14 cellular contexts compared by ENCODE assay signal in genomic region chr22:26643368-26644100, GRCh38. TPM values are rescaled to one million over a fixed set of nuclear protein-coding genes. Genes with fewer than 3 reads are reported as not detected.
DNase-seq lines count a peak whose midpoint lies in the region; ATAC-seq and TF ChIP-seq lines count a peak whose summit lies in the region.
"Had no signal": no experiment of that assay in that cellular context is flagged by ENCODE, and none has a peak within 500 bp of the region (broad histone marks: within the 10 kb centered on the region; RNA-seq: fewer than 3 reads in every experiment).

No MANE protein-coding gene starts in this region.

- H2AFZ ChIP-seq in osteoblast (ENCODE audit: low read length): no peak overlapping the region

- H3K27ac ChIP-seq in right atrium auricular region: peak overlapping the region; percentile 11 to 39
- no peak overlapping the region for H3K27ac ChIP-seq in osteoblast (ENCODE audit: low read depth, low read length)

- H3K4me3 ChIP-seq in right atrium auricular region: no peak overlapping the region
- H3K4me3 ChIP-seq in iPS-15b (ENCODE audit: low read depth, low read length): peak overlapping the region; percentile 21
- H3K4me3 ChIP-seq in osteoblast (ENCODE audit: insufficient read depth, low read length): no peak overlapping the region

- no peaks in the 10 kb centered on the region for H3K9me3 ChIP-seq in right atrium auricular region
- H3K9me3 ChIP-seq in T-helper 17 cell (ENCODE audit: control insufficient read depth, low read length, poor library complexity, severe bottlenecking): no peaks in the 10 kb centered on the region
- no peaks in the 10 kb centered on the region for H3K9me3 ChIP-seq in iPS-15b (ENCODE audit: control insufficient read depth, insufficient read depth, low read length)
- H3K9me3 ChIP-seq in osteoblast (ENCODE audit: low read depth, low read length): no peaks in the 10 kb centered on the region

- peaks cover 2% of the 10 kb centered on the region for H3K36me3 Mint-ChIP-seq in T-helper 17 cell (ENCODE audit: low read depth)

- no peaks in the 10 kb centered on the region for H4K20me1 ChIP-seq in osteoblast (ENCODE audit: insufficient read depth, low read length)

- peak overlapping the region; percentile 97 for H3K27ac Mint-ChIP-seq in T-helper 17 cell

- H3K27me3 Mint-ChIP-seq in T-helper 17 cell: no peaks in the 10 kb centered on the region

- TF ChIP-seq CTCF in right atrium auricular region (IDR thresholded peaks at IDR 0.05) (no peak), osteoblast (IDR thresholded peaks at IDR 0.05; ENCODE audit: extremely low read depth, low read depth, low read length) (no peak)

- DNase-seq in right atrium auricular region (ENCODE audit: low spot score) (no peak), left ventricle myocardium superior (no peak), T-helper 17 cell (no peak), activated gamma-delta T cell (lab: John Stamatoyannopoulos, UW) (no peak), middle frontal gyrus (ENCODE audit: extremely low spot score, low spot score) (no peak), DMS114 treated with DMSO at 0.1 percent for 48 hours (lab: John Stamatoyannopoulos, UW; ENCODE audit: unreplicated experiment) (no peak), osteoblast (ENCODE audit: insufficient read length, low spot score, missing footprints) (no peak)
- DNase-seq: naive B cell, NCI-H1092, NCI-H446 had no signal

- intact Hi-C loops in left ventricle myocardium superior (cut with micrococcal nuclease): no loop called here

- H3K4me3 Mint-ChIP-seq in T-helper 17 cell: peak overlapping the region; percentile 85

- no peaks in the 10 kb centered on the region for H3K36me3 ChIP-seq in right atrium auricular region
- H3K36me3 ChIP-seq in iPS-15b (ENCODE audit: control insufficient read depth, insufficient read depth, low read length): no peaks in the 10 kb centered on the region
- H3K36me3 ChIP-seq in osteoblast (ENCODE audit: insufficient read depth, low read length): no peaks in the 10 kb centered on the region

- H3K9ac ChIP-seq in iPS-15b (ENCODE audit: low read depth, low read length): no peak overlapping the region

- no peak for ATAC-seq in left ventricle myocardium superior
- ATAC-seq in T-helper 17 cell: no peak

- peaks cover 0 to 15% of the 10 kb centered on the region in 2 donors for H3K4me1 ChIP-seq in right atrium auricular region
- peaks cover 59% of the 10 kb centered on the region for H3K4me1 ChIP-seq in iPS-15b (ENCODE audit: control insufficient read depth, insufficient read depth, low read length)
- H3K4me1 ChIP-seq in osteoblast (ENCODE audit: insufficient read depth, low read length): peaks cover 20% of the 10 kb centered on the region

- no peak overlapping the region for H3K4me2 ChIP-seq in osteoblast (ENCODE audit: insufficient read depth, low read length)

- peaks cover 62% of the 10 kb centered on the region for H3K4me1 Mint-ChIP-seq in T-helper 17 cell

- no peaks in the 10 kb centered on the region for H3K27me3 ChIP-seq in right atrium auricular region
- no peaks in the 10 kb centered on the region for H3K27me3 ChIP-seq in iPS-15b (ENCODE audit: control insufficient read depth, insufficient read depth, low read length)
- H3K27me3 ChIP-seq in osteoblast (ENCODE audit: insufficient read depth, low read length): peaks cover 36% of the 10 kb centered on the region

- H3K79me2 ChIP-seq in osteoblast (ENCODE audit: insufficient read depth, low read length): no peaks in the 10 kb centered on the region

RNA-seq across cellular contexts. Expression of gene MIAT, which starts 13.9 kb away (rescaled TPM):
- total RNA-seq in right atrium auricular region (1 to 10 TPM in 1 of 2 donors, under 1 TPM in 1; 0.19 to 2.0 TPM), left ventricle myocardium superior (1.9 TPM), T-helper 17 cell (100 to 1,000 TPM in 1 of 2 donors, 10 to 100 TPM in 1; 83.4 to 116 TPM), osteoblast (1.8 TPM in 2 replicates)

RNA-seq across cellular contexts. Expression of gene CRYBA4, which starts 21.8 kb away (rescaled TPM):
- total RNA-seq in right atrium auricular region (not detected), left ventricle myocardium superior (not detected), T-helper 17 cell (not detected), osteoblast (not detected in 2 replicates)
- total RNA-seq: cerebellum, fibroblast of lung, skeletal muscle tissue had no signal

RNA-seq across cellular contexts. Expression of gene CRYBB1, which starts 25.7 kb away (rescaled TPM):
- total RNA-seq in right atrium auricular region: 1 to 10 TPM in 1 of 2 donors, under 1 TPM in 1; 0.79 to 1.7 TPM
- total RNA-seq in left ventricle myocardium superior: 0.64 TPM
- not detected for total RNA-seq in T-helper 17 cell
- total RNA-seq in osteoblast: not detected in 2 replicates
- total RNA-seq: fibroblast of lung had no signal

RNA-seq across cellular contexts. Expression of gene TPST2, which starts 53.6 kb away (rescaled TPM):
- total RNA-seq in right atrium auricular region (100 to 1,000 TPM in 1 of 2 donors, 10 to 100 TPM in 1; 63.4 to 104 TPM), left ventricle myocardium superior (27.1 TPM), T-helper 17 cell (10 to 100 TPM; 18.2 to 40.7 TPM), osteoblast (98.4 and 100 TPM in 2 replicates)

Comparison
In these comparisons a context has a peak if more than half of its experiments do, and no peak if none do; other contexts are left out.
1. RNA of gene MIAT, which starts 13.9 kb away (total RNA-seq): 83.4 to 116 TPM in T-helper 17 cell; 0.19 to 2.0 TPM in right atrium auricular region, 1.9 TPM in left ventricle myocardium superior (single experiment) and 1.8 TPM in osteoblast; every median in the first group is over 10 times any median in the second.